ENCODE assay signal across 8 cellular contexts in the genomic region with DNA sequence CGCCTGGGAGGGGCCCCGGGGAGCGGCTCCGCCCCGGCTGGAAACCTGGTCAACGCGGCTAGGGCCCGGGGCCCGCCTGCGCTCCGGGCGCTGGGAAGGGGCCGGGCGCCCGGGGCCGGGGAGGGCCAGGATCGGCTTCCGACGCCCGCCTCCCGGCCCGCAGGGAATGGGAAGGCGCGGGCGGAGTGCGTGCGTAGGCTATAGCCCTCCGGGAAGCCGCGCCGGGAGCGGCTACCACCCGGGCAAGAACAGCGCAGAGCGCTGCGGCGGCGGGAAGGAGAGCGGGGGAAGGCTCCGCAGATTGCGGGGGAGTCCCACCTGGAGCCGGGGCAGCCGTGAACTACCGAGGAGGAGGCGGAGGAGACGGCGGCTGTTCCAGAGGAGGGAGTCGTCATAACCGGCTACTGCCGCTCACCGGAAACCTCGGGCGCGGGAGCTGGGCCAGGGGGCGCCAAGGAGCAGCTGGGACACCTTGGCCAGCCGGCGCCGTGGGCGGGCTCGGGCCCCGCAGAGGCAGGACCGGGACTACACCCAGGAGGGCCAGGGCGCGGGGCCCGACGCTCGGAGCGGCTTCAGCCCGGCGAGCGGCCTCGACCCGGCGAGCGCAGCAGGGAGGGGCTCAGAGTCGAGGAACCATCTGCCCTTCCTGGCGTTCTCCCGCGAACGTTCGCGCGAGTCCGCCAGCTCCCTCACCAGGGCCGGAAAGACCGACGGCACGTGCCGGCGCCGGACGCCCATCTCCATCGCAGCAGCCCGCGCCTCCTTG. TPM values are rescaled to one million over a fixed set of nuclear protein-coding genes. Genes with fewer than 3 reads are reported as not detected.
A peak's percentile ranks its signal among the peaks of the same experiment; 100 is the strongest.
DNase-seq lines count a peak whose midpoint lies in the region; ATAC-seq and TF ChIP-seq lines count a peak whose summit lies in the region.

Gene EOGT, minus strand, starts transcription at position 429 of the 766 bp plus-strand sequence. CDS start 3,838 bp downstream, outside the sequence.

- H3K4me1 ChIP-seq in MM.1S (ENCODE audit: low read length) (peaks cover 6% of the 10 kb centered on the region), uterus (no peaks in the 10 kb centered on the region)

- H2AFZ ChIP-seq in MM.1S (ENCODE audit: low read length), result peak within 1 kb of the TSS; percentile 96

- 0 out of 2 replicates have a peak, but pooled peaks cover 5% of the 10 kb centered on the region for H3F3A ChIP-seq in MM.1S (ENCODE audit: insufficient read depth, low read length)

- H3K4me3 ChIP-seq in GM12865 (ENCODE audit: low read depth, low read length), result peak within 1 kb of the TSS; percentile 90
- peak within 1 kb of the TSS; percentile 64 for H3K4me3 ChIP-seq in MM.1S (ENCODE audit: low read length)
- peak within 1 kb of the TSS; percentile 70 to 82 for H3K4me3 ChIP-seq in uterus

- H3K36me3 ChIP-seq in MM.1S (replicated peaks; ENCODE audit: insufficient read depth, low read length), result no peaks in the 10 kb centered on the region
- H3K36me3 ChIP-seq in uterus, result no peaks in the 10 kb centered on the region

- peak; percentile 26 to 65 for TF ChIP-seq POLR2A in uterus (IDR thresholded peaks at IDR 0.05)

- no peaks in the 10 kb centered on the region for H3K27me3 ChIP-seq in MM.1S (replicated peaks; ENCODE audit: insufficient read depth, low read length)
- H3K27me3 ChIP-seq in uterus, result no peaks in the 10 kb centered on the region

- H3K9me3 ChIP-seq in MM.1S (replicated peaks; ENCODE audit: insufficient read depth, low read length) (no peaks in the 10 kb centered on the region), uterus (no peaks in the 10 kb centered on the region)

- no peaks in the 10 kb centered on the region for H3K9me2 ChIP-seq in MM.1S (replicated peaks; ENCODE audit: insufficient read depth, low read length)

- peak within 1 kb of the TSS; percentile 96 for H3K4me2 ChIP-seq in MM.1S (ENCODE audit: low read depth, low read length)

- no peaks in the 10 kb centered on the region for H3K79me2 ChIP-seq in MM.1S (ENCODE audit: low read length)

- intact Hi-C loops in T-helper 1 cell treated with Interleukin-12 subunit alpha and Interleukin-12 subunit beta and Interleukin-4 antibody, amounts not matched to agents 30 ng/mL and 1 ng/mL, for 36 hours (cut with micrococcal nuclease), result loop anchor here (1.0 kb wide), 3 partner anchors 39 to 293 kb away; partner anchors contain the start of genes ARL6IP5 and TMF1
- intact Hi-C loops in left cardiac atrium (cut with DNase I) (no loop called here), uterus (cut with DNase I; ENCODE audit: low total_unique reads) (no loop called here)

- peak within 1 kb of the TSS; percentile 18; the same call in 1 of the 2 replicates for H3K27ac ChIP-seq in MM.1S (ENCODE audit: low read length)
- peak within 1 kb of the TSS; percentile 98 to 99 for H3K27ac ChIP-seq in uterus

- DNase-seq in GM12865 (ENCODE audit: low read depth), result peak; percentile 91
- peak; percentile 86 for DNase-seq in HCEC 1CT
- DNase-seq in MM.1S, result peak; percentile 85
- peak; percentile 80 for DNase-seq in amniotic epithelial cell (ENCODE audit: low read depth)
- peak; percentile 94 for DNase-seq in left cardiac atrium
- peak; percentile 73 for DNase-seq in pulmonary artery endothelial cell (ENCODE audit: low read depth, low spot score)
- DNase-seq in uterus, result peak; percentile 90 to 93

- TF ChIP-seq CTCF in GM12865 (IDR thresholded peaks at IDR 0.05; ENCODE audit: insufficient read depth, low read depth, low read length, missing control alignments) (peak; percentile 65), MM.1S (IDR thresholded peaks at IDR 0.05; ENCODE audit: low read length) (peak; percentile 61), uterus (IDR thresholded peaks at IDR 0.05) (peak; percentile 44 to 67 (median 60))

- peak; percentile 88 for ATAC-seq in left cardiac atrium

- peak within 1 kb of the TSS; percentile 85 for H3K9ac ChIP-seq in MM.1S (ENCODE audit: low read length)

- no peaks in the 10 kb centered on the region for H4K20me1 ChIP-seq in MM.1S (ENCODE audit: insufficient read depth, low read length)

RNA-seq across cellular contexts. Expression of gene EOGT, which starts in this region (rescaled TPM):
- total RNA-seq in T-helper 1 cell treated with Interleukin-12 subunit alpha and Interleukin-12 subunit beta and Interleukin-4 antibody, amounts not matched to agents 30 ng/mL and 1 ng/mL, for 36 hours, result 9.3 and 13.3 TPM in 2 replicates
- total RNA-seq in left cardiac atrium, result 10 to 100 TPM; 34.8 to 58.9 TPM
- 122 and 125 TPM in 2 replicates for total RNA-seq in pulmonary artery endothelial cell
- 10 to 100 TPM; 44.1 to 73.0 (median 57.9) TPM for total RNA-seq in uterus

Comparison
In these comparisons a context has a peak if more than half of its experiments do, and no peak if none do; other contexts are left out.
1. Peak in every context shown above with its lines: DNase-seq, ATAC-seq, H3K4me3 ChIP-seq and H3K27ac ChIP-seq.